Comparison of ENCODE assay signal across 19 cellular contexts in the genomic region with DNA sequence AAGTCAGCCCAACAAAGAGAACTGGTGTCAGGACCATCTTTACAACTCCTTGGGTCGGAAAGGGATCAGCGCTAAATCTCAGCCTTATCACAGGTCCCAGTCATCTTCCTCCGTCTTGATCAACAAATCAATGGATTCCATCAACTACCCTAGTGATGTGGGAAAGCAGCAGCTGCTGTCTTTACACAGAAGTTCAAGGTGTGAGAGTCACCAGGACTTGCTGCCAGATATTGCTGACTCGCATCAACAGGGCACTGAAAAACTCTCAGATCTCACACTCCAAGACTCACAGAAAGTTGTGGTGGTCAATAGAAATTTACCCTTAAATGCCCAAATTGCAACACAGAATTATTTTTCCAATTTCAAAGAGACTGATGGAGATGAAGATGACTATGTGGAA. TPM values are rescaled to one million over a fixed set of nuclear protein-coding genes. Genes with fewer than 3 reads are reported as not detected.
DNase-seq lines count a peak whose midpoint lies in the region; ATAC-seq and TF ChIP-seq lines count a peak whose summit lies in the region.
"Had no signal": no experiment of that assay in that cellular context is flagged by ENCODE, and none has a peak within 500 bp of the region (broad histone marks: within the 10 kb centered on the region; RNA-seq: fewer than 3 reads in every experiment).

No MANE protein-coding gene starts in this region.

- H3F3A ChIP-seq in GM23248 (ENCODE audit: insufficient read depth), result peaks cover 9% of the 10 kb centered on the region; the same call in 1 of the 2 replicates

- H3K9me3 ChIP-seq in GM23248 (ENCODE audit: low read depth) (no peaks in the 10 kb centered on the region), osteoblast (ENCODE audit: low read depth, low read length) (no peaks in the 10 kb centered on the region), uterus (no peaks in the 10 kb centered on the region)
- H3K9me3 ChIP-seq: A549; BLaER1 treated with 17β-estradiol and CSF1 and Interleukin-3, amounts not matched to agents 10 nM and 100 nM; Caco-2 had no signal

- H3K27me3 Mint-ChIP-seq in stimulated activated naive B cell treated with anti-CD40 and anti-IgM and Interleukin-4, amounts not matched to agents 10 μg/mL and 1 μg/mL and 100 μg/mL, for 72 hours, result no peaks in the 10 kb centered on the region
- H3K27me3 Mint-ChIP-seq: B cell; CD4-positive, alpha-beta T cell had no signal

- no peak overlapping the region for H3K4me3 Mint-ChIP-seq in stimulated activated naive B cell treated with anti-CD40 and anti-IgM and Interleukin-4, amounts not matched to agents 10 μg/mL and 1 μg/mL and 100 μg/mL, for 72 hours
- H3K4me3 Mint-ChIP-seq: B cell; CD4-positive, alpha-beta T cell; CD8-positive, alpha-beta T cell had no signal

- H3K9ac ChIP-seq in GM23248, result no peak overlapping the region
- H3K9ac ChIP-seq: BLaER1 treated with 17β-estradiol and CSF1 and Interleukin-3, amounts not matched to agents 10 nM and 100 nM had no signal

- H4K20me1 ChIP-seq in GM23248 (ENCODE audit: insufficient read depth) (no peaks in the 10 kb centered on the region), osteoblast (ENCODE audit: insufficient read depth, low read length) (no peaks in the 10 kb centered on the region)

- no peak overlapping the region for H3K4me3 ChIP-seq in GM23248
- no peak overlapping the region for H3K4me3 ChIP-seq in osteoblast (ENCODE audit: insufficient read depth, low read length)
- H3K4me3 ChIP-seq in uterus, result no peak overlapping the region
- H3K4me3 ChIP-seq: A549; BLaER1 treated with 17β-estradiol and CSF1 and Interleukin-3, amounts not matched to agents 10 nM and 100 nM had no signal

- 84 to 87% methylated on average over 4 of the region's 4 CpGs for WGBS in GM23248 (ENCODE audit: low coverage in 1 of 2, low lambda C conversion rate in 2 of 2, missing lambda C conversion rate in 2 of 2), 2 experiments

- H3K27ac ChIP-seq in GM23248 (no peak overlapping the region), VCaP (peak overlapping the region; percentile 20; the same call in 1 of the 2 replicates), osteoblast (ENCODE audit: low read depth, low read length) (no peak overlapping the region), uterus (no peak overlapping the region)
- H3K27ac ChIP-seq: 22Rv1; A549; BLaER1 treated with 17β-estradiol and CSF1 and Interleukin-3, amounts not matched to agents 10 nM and 100 nM; C4-2B had no signal

- no peak for TF ChIP-seq POLR2A in uterus (IDR thresholded peaks at IDR 0.05)

- no peak for ATAC-seq in stimulated activated naive B cell treated with anti-CD40 and anti-IgM and Interleukin-4, amounts not matched to agents 10 μg/mL and 1 μg/mL and 100 μg/mL, for 72 hours (replicated peaks)
- no peak for ATAC-seq in GM19395 (IDR thresholded peaks at IDR 0.05; ENCODE audit: unreplicated experiment)
- ATAC-seq: A549; CD8-positive, alpha-beta T cell had no signal

- H3K27ac Mint-ChIP-seq in stimulated activated naive B cell treated with anti-CD40 and anti-IgM and Interleukin-4, amounts not matched to agents 10 μg/mL and 1 μg/mL and 100 μg/mL, for 72 hours, result peak overlapping the region; percentile 37
- H3K27ac Mint-ChIP-seq: B cell; CD4-positive, alpha-beta T cell; CD8-positive, alpha-beta T cell had no signal

- DNase-seq in GM23248, result peak; percentile 42
- DNase-seq in osteoblast (ENCODE audit: insufficient read length, low spot score, missing footprints), result peak; percentile 58
- no peak for DNase-seq in stimulated activated naive B cell treated with anti-CD40 and anti-IgM and Interleukin-4, amounts not matched to agents 10 μg/mL and 1 μg/mL and 100 μg/mL, for 72 hours
- DNase-seq in RPMI8226, result no peak
- no peak for DNase-seq in uterus
- DNase-seq: AML-193; Caco-2; Calu3; CD4-positive, alpha-beta T cell; CD8-positive, alpha-beta T cell; DMS79 treated with DMSO at 0.1 percent for 48 hours; GF-D8 had no signal

- H2AFZ ChIP-seq in GM23248 (no peak overlapping the region), osteoblast (ENCODE audit: low read length) (no peak overlapping the region)

- H3K27me3 ChIP-seq in GM23248 (replicated peaks; ENCODE audit: insufficient read depth) (no peaks in the 10 kb centered on the region), osteoblast (ENCODE audit: insufficient read depth, low read length) (no peaks in the 10 kb centered on the region), uterus (no peaks in the 10 kb centered on the region)
- H3K27me3 ChIP-seq: BLaER1 treated with 17β-estradiol and CSF1 and Interleukin-3, amounts not matched to agents 10 nM and 100 nM had no signal

- H3K4me1 Mint-ChIP-seq in stimulated activated naive B cell treated with anti-CD40 and anti-IgM and Interleukin-4, amounts not matched to agents 10 μg/mL and 1 μg/mL and 100 μg/mL, for 72 hours, result peaks cover under 1 to 1% of the 10 kb centered on the region in 2 donors
- H3K4me1 Mint-ChIP-seq: B cell had no signal

- no peak for TF ChIP-seq CTCF in VCaP (conservative IDR thresholded peaks at IDR 0.05)
- no peak for TF ChIP-seq CTCF in osteoblast (IDR thresholded peaks at IDR 0.05; ENCODE audit: extremely low read depth, low read depth, low read length)
- no peak for TF ChIP-seq CTCF in uterus (IDR thresholded peaks at IDR 0.05)

- H3K9me2 ChIP-seq in GM23248 (ENCODE audit: insufficient read depth), result no peaks in the 10 kb centered on the region

- H3K9me3 Mint-ChIP-seq in stimulated activated naive B cell treated with anti-CD40 and anti-IgM and Interleukin-4, amounts not matched to agents 10 μg/mL and 1 μg/mL and 100 μg/mL, for 72 hours, result no peaks in the 10 kb centered on the region
- H3K9me3 Mint-ChIP-seq: CD4-positive, alpha-beta T cell; CD8-positive, alpha-beta T cell had no signal

- H3K4me2 ChIP-seq in GM23248 (ENCODE audit: unreplicated experiment) (no peak overlapping the region), osteoblast (ENCODE audit: insufficient read depth, low read length) (no peak overlapping the region)
- H3K4me2 ChIP-seq: A549; BLaER1 treated with 17β-estradiol and CSF1 and Interleukin-3, amounts not matched to agents 10 nM and 100 nM had no signal

- peaks cover 20 to 36% of the 10 kb centered on the region in 2 donors for H3K36me3 Mint-ChIP-seq in stimulated activated naive B cell treated with anti-CD40 and anti-IgM and Interleukin-4, amounts not matched to agents 10 μg/mL and 1 μg/mL and 100 μg/mL, for 72 hours
- H3K36me3 Mint-ChIP-seq: CD8-positive, alpha-beta T cell had no signal

- intact Hi-C loops in uterus (cut with DNase I; ENCODE audit: low total_unique reads), result no loop called here

- in situ Hi-C loops in GM23248 (cut with MboI), result no loop called here

- no peaks in the 10 kb centered on the region for H3K79me2 ChIP-seq in GM23248 (ENCODE audit: insufficient read depth)
- H3K79me2 ChIP-seq in osteoblast (ENCODE audit: insufficient read depth, low read length), result no peaks in the 10 kb centered on the region

- H3K36me3 ChIP-seq in GM23248 (ENCODE audit: low read depth), result no peaks in the 10 kb centered on the region
- no peaks in the 10 kb centered on the region for H3K36me3 ChIP-seq in osteoblast (ENCODE audit: insufficient read depth, low read length)
- no peaks in the 10 kb centered on the region for H3K36me3 ChIP-seq in uterus

- H3K4me1 ChIP-seq in GM23248 (ENCODE audit: insufficient read depth) (no peaks in the 10 kb centered on the region), osteoblast (ENCODE audit: insufficient read depth, low read length) (no peaks in the 10 kb centered on the region), uterus (no peaks in the 10 kb centered on the region)
- H3K4me1 ChIP-seq: A549; BLaER1 treated with 17β-estradiol and CSF1 and Interleukin-3, amounts not matched to agents 10 nM and 100 nM had no signal

RNA-seq across cellular contexts. Expression of a gene that starts 25.3 kb away (rescaled TPM):
- total RNA-seq in GM23248 (2014; rRNA removed; shearing (Covaris generic)), result 57.6 and 68.7 TPM in 2 replicates
- polyA plus RNA-seq in GM23248 (2016; fragmentation: Nextera tagmentation; extraction: Ambion mirVana), result 96.8 and 99.6 TPM in 2 replicates
- total RNA-seq in osteoblast, result 56.8 and 58.0 TPM in 2 replicates
- total RNA-seq in uterus, result 10 to 100 TPM in 3 of 4 donors, 1 to 10 TPM in 1; 4.1 to 19.9 (median 16.6) TPM

Comparison
In these comparisons a context has a peak if more than half of its experiments do, and no peak if none do; other contexts are left out.
1. DNase-seq: peak in GM23248 (single experiment) and osteoblast (single experiment); none in stimulated activated naive B cell treated with anti-CD40 and anti-IgM and Interleukin-4, amounts not matched to agents 10 μg/mL and 1 μg/mL and 100 μg/mL, for 72 hours (single experiment), RPMI8226 (single experiment) and uterus (0 of 2).